Comparison of ENCODE assay signal across 8 cellular contexts in the genomic region with DNA sequence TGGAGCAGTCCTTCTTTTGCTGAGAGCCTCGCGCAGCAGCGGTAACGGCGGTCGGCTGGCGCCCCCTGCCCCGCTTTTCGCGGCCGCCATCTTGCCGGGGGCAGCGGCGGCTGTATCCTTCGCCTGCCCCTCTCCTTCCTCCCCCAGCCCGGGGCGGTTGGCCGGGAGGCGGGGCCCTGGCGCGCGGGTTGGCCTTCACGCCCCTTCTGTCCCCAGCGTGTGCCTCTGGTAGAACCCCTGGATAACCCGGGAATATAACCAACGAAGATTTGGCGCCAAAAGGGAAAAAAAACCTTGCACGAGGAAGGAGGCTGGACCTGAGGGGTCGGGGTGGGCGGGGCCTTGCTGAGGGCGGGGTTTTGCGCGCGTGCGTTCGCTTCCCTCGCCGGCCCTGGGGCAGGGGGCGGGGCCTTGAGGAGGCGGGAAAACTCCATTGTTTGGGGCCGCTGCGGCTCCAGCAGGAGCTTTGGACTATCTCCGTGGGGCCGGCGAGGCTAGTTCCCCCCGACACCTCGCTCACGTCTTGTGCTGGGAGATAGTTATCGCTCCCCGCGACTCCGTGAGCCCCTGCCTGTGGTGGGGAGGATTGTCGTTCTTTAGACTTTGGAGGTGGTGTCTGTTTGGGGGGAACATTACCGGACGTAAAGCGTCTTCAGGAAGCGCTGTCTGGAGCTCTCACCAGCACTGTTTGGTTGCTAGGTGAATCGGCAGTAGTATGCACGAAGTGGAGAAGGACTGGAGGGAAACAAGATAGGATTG. TPM values are rescaled to one million over a fixed set of nuclear protein-coding genes. Genes with fewer than 3 reads are reported as not detected.
DNase-seq lines count a peak whose midpoint lies in the region; ATAC-seq and TF ChIP-seq lines count a peak whose summit lies in the region.

No MANE protein-coding gene starts in this region.

- H3K27me3 ChIP-seq in HUES64 (ENCODE audit: insufficient read depth, low read length) (no peaks in the 10 kb centered on the region), NT2/D1 (ENCODE audit: insufficient read depth, insufficient read length) (no peaks in the 10 kb centered on the region)

- H3K4me1 ChIP-seq in HUES64 (ENCODE audit: insufficient read depth, low read length): peaks cover 4% of the 10 kb centered on the region; the same call in 1 of the 2 replicates
- peaks cover 2% of the 10 kb centered on the region for H3K4me1 ChIP-seq in NT2/D1 (ENCODE audit: insufficient read depth, insufficient read length)

- peak; percentile 14 for ATAC-seq in GM19468 (IDR thresholded peaks at IDR 0.05; ENCODE audit: extremely low read depth, unreplicated experiment)

- H3K36me3 ChIP-seq in HUES64 (ENCODE audit: insufficient read depth, low read length) (peaks cover 29% of the 10 kb centered on the region), NT2/D1 (ENCODE audit: insufficient read depth, insufficient read length, low read length) (peaks cover 43% of the 10 kb centered on the region)

- H3K27me3 Mint-ChIP-seq in endothelial cell (ENCODE audit: unreplicated experiment) (peaks cover 11% of the 10 kb centered on the region), mesothelial cell of epicardium (ENCODE audit: low read depth) (no peaks in the 10 kb centered on the region)

- peak overlapping the region; percentile 87 for H3K4me3 ChIP-seq in HUES64 (ENCODE audit: low read length)
- H3K4me3 ChIP-seq in NT2/D1 (ENCODE audit: insufficient read length, low read depth): peak overlapping the region; percentile 99

- H3K9ac ChIP-seq in HUES64 (ENCODE audit: low read depth, low read length): peak overlapping the region; percentile 98
- peak overlapping the region; percentile 100 for H3K9ac ChIP-seq in NT2/D1 (ENCODE audit: insufficient read length, low read depth)

- DNase-seq in C1 segment of cervical spinal cord (lab: John Stamatoyannopoulos, UW) (peak in 13 of 14 donors; percentile 52 to 84 (median 70)), NT2/D1 (ENCODE audit: low read depth, low spot score) (peak; percentile 95), endothelial cell (ENCODE audit: low spot score) (peak; percentile 92), mesothelial cell of epicardium (ENCODE audit: low spot score in 2 of 2, unreplicated experiment in 2 of 2) (peak; percentile 89 to 95)
- DNase-seq in activated CD8-positive, alpha-beta memory T cell treated with anti-CD3 and anti-CD28 coated beads, Interleukin-2, amount 50 U/mL, for 24 hours (ENCODE audit: extremely low read depth): peak; percentile 66
- DNase-seq in stimulated activated CD8-positive, alpha-beta memory T cell treated with anti-CD3 and anti-CD28 coated beads, Interleukin-15, amount 100 ng/mL, for 24 hours (ENCODE audit: low read depth): peak; percentile 81

- under 1% methylated on average over 59 of the region's 59 CpGs for WGBS in HUES64

- H3K27ac ChIP-seq in HUES64 (ENCODE audit: low read depth, low read length): peak overlapping the region; percentile 98

- H3K4me1 Mint-ChIP-seq in endothelial cell (ENCODE audit: unreplicated experiment) (peaks cover 19% of the 10 kb centered on the region), mesothelial cell of epicardium (peaks cover 18% of the 10 kb centered on the region)

- H3K36me3 Mint-ChIP-seq in endothelial cell (ENCODE audit: low read depth, unreplicated experiment) (peaks cover 7% of the 10 kb centered on the region), mesothelial cell of epicardium (no peaks in the 10 kb centered on the region)

- H3K4me3 Mint-ChIP-seq in endothelial cell (ENCODE audit: unreplicated experiment) (peak overlapping the region; percentile 98), mesothelial cell of epicardium (peak overlapping the region; percentile 93)

- H3K9me3 ChIP-seq in HUES64 (ENCODE audit: insufficient read depth, low read depth, low read length) (no peaks in the 10 kb centered on the region), NT2/D1 (ENCODE audit: insufficient read depth, low read length) (no peaks in the 10 kb centered on the region)

- H3K27ac Mint-ChIP-seq in endothelial cell (ENCODE audit: unreplicated experiment): peak overlapping the region; percentile 100
- peak overlapping the region; percentile 98 for H3K27ac Mint-ChIP-seq in mesothelial cell of epicardium

- TF ChIP-seq CTCF in endothelial cell (IDR thresholded peaks at IDR 0.05; ENCODE audit: unreplicated experiment) (no peak), mesothelial cell of epicardium (IDR thresholded peaks at IDR 0.05; ENCODE audit: unreplicated experiment) (no peak)

- H3K9me3 Mint-ChIP-seq in endothelial cell (ENCODE audit: unreplicated experiment): no peaks in the 10 kb centered on the region
- no peaks in the 10 kb centered on the region for H3K9me3 Mint-ChIP-seq in mesothelial cell of epicardium

RNA-seq across cellular contexts. Expression of gene NASP, which starts 0.7 kb away (rescaled TPM):
- polyA plus RNA-seq in HUES64 (2013, experiment 1 of 2): 490 TPM
- 517 TPM for polyA plus RNA-seq in HUES64 (2013, experiment 2 of 2)
- total RNA-seq in endothelial cell (ENCODE audit: unreplicated experiment): 149 TPM
- 164 to 185 TPM (median 170 TPM) in 3 replicates for total RNA-seq in mesothelial cell of epicardium

RNA-seq across cellular contexts. Expression of gene AKR1A1, which starts 33.9 kb away (rescaled TPM):
- polyA plus RNA-seq in HUES64 (2013, experiment 1 of 2): 165 TPM
- polyA plus RNA-seq in HUES64 (2013, experiment 2 of 2): 188 TPM
- 125 TPM for total RNA-seq in endothelial cell (ENCODE audit: unreplicated experiment)
- total RNA-seq in mesothelial cell of epicardium: 177 to 188 TPM (median 180 TPM) in 3 replicates

RNA-seq across cellular contexts. Expression of gene CCDC17, which starts 39.3 kb away (rescaled TPM):
- 0.25 TPM for polyA plus RNA-seq in HUES64 (2013, experiment 1 of 2)
- polyA plus RNA-seq in HUES64 (2013, experiment 2 of 2): 0.51 TPM
- total RNA-seq in endothelial cell (ENCODE audit: unreplicated experiment) (3.9 TPM), mesothelial cell of epicardium (4.5 to 5.6 TPM (median 5.6 TPM) in 3 replicates)

Comparison
In these comparisons a context has a peak if more than half of its experiments do, and no peak if none do; other contexts are left out.
1. Peak in every context shown above with its lines: DNase-seq, ATAC-seq, H3K4me3 ChIP-seq and H3K27ac ChIP-seq.